Comparison of ENCODE assay signal across 10 cellular contexts in genomic region chr7:141960687-141961422, GRCh38.
DNase-seq lines count a peak whose midpoint lies in the region; ATAC-seq lines count a peak whose summit lies in the region.
"Had no signal": no experiment of that assay in that cellular context is flagged by ENCODE, and none has a peak within 500 bp of the region (broad histone marks: within the 10 kb centered on the region; RNA-seq: fewer than 3 reads in every experiment).

No MANE protein-coding gene starts in this region.

- H3K27ac ChIP-seq in BLaER1: peak overlapping the region; percentile 29; the same call in 1 of the 2 replicates

- H3K36me3 ChIP-seq in BLaER1: no peaks in the 10 kb centered on the region

- no peak overlapping the region for H3K9ac ChIP-seq in BLaER1

- H3K4me1 ChIP-seq in BLaER1: peaks cover 35% of the 10 kb centered on the region

- H3K4me2 ChIP-seq in BLaER1: peak overlapping the region; percentile 62

- peaks cover 16% of the 10 kb centered on the region for H3K9me3 ChIP-seq in BLaER1

- no peaks in the 10 kb centered on the region for H4K20me1 ChIP-seq in BLaER1

- peak; percentile 94 for ATAC-seq in GM19395 (IDR thresholded peaks at IDR 0.05; ENCODE audit: unreplicated experiment)
- ATAC-seq in HG03108 (IDR thresholded peaks at IDR 0.05; ENCODE audit: unreplicated experiment): peak; percentile 72
- no peak for ATAC-seq in GM21619 (IDR thresholded peaks at IDR 0.05; ENCODE audit: unreplicated experiment)
- ATAC-seq: Panc1 had no signal

- no peak overlapping the region for H3K4me3 ChIP-seq in BLaER1

- peak; percentile 89 for DNase-seq in SIG-M5 (lab: John Stamatoyannopoulos, UW)
- no peak for DNase-seq in DMS79 treated with DMSO at 0.1 percent for 48 hours (lab: John Stamatoyannopoulos, UW)
- no peak for DNase-seq in activated CD4-positive, alpha-beta T cell treated with anti-CD3 and anti-CD28 coated beads, Interleukin-2, amount 50 U/mL, for 1 hour
- no peak for DNase-seq in activated effector memory CD4-positive, alpha-beta T cell treated with anti-CD3 and anti-CD28 coated beads, Interleukin-2, amount 50 U/mL, for 16 hours
- DNase-seq: activated CD4-positive, alpha-beta T cell treated with anti-CD3 and anti-CD28 coated beads for 4 hours had no signal

- H3K27me3 ChIP-seq in BLaER1: no peaks in the 10 kb centered on the region
